22 cellular contexts compared by ENCODE assay signal in the genomic region with DNA sequence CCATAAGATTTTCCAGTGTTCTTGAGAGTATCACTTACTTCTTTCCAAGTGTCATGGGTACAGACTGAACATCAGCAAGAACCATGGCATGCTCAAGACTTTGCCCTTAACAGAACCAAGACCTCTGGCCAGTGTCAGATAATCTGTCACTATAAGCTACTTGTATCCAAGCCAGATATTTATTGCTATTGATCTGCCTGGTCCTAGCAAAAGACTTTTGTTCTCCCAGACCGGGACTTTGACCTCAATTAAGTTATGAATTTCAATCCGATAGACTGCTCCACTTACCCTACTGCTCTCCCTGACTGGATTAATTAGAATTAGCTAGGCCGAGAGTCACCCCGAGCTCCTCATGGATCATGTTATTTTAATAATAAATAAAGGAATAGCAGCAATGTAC.
"Had no signal": no experiment of that assay in that cellular context is flagged by ENCODE, and none has a peak within 500 bp of the region (broad histone marks: within the 10 kb centered on the region; RNA-seq: fewer than 3 reads in every experiment).

No MANE protein-coding gene starts in this region.

- H3K4me1 ChIP-seq: SJSA1 had no signal

- H3K9me3 ChIP-seq: SJSA1 had no signal

- H3K4me3 ChIP-seq: SJSA1, SK-N-MC had no signal

- H3K27me3 ChIP-seq: SJSA1 had no signal

- H3K27ac ChIP-seq: HL-60, SJSA1, SK-N-MC had no signal

- H3K36me3 ChIP-seq: SJSA1 had no signal

- DNase-seq: KBM-7, MV-4-11, NCI-H1048, NCI-H1105, NCI-H1417, NCI-H1436 treated with DMSO at 0.1 percent for 48 hours, NCI-H1694, NCI-H187 treated with DMSO at 0.1 percent for 48 hours, NCI-H2029 treated with DMSO at 0.1 percent for 48 hours, NCI-H2171 treated with DMSO at 0.1 percent for 48 hours, NCI-H345, NCI-H446 treated with DMSO at 0.1 percent for 48 hours, NCI-H510A treated with DMSO at 0.1 percent for 48 hours, NCI-H526, Right ventricle myocardium superior, RPMI8226, SIG-M5 had no signal

- FAIRE-seq: HTR-8/SVneo, RCC 7860 had no signal
